Comparison of ENCODE assay signal across 10 cellular contexts in genomic region chr12:38704455-38704854, GRCh38.
"Had no signal": no experiment of that assay in that cellular context is flagged by ENCODE, and none has a peak within 500 bp of the region (broad histone marks: within the 10 kb centered on the region; RNA-seq: fewer than 3 reads in every experiment).

No MANE protein-coding gene starts in this region.

- H3K27ac Mint-ChIP-seq: HFFc6 had no signal

- DNase-seq: GM23248, GOT3, H7, HFFc6, IMR-90, KG1 had no signal

- H2AFZ ChIP-seq: GM23248 had no signal

- H3K9ac ChIP-seq: GM23248 had no signal

- H3K4me3 Mint-ChIP-seq: HFFc6 had no signal

- ATAC-seq: HCT116, K562 had no signal

- FAIRE-seq: K562 had no signal

- H3K27ac ChIP-seq: GM23248, HL-60 had no signal

- H3K9me3 ChIP-seq: HAP-1 had no signal

- H3K4me1 ChIP-seq: HAP-1 had no signal

- H3K4me3 ChIP-seq: GM23248, HAP-1, K562 had no signal

- H3K36me3 ChIP-seq: HAP-1 had no signal
